Comparison of ENCODE assay signal across 25 cellular contexts in the genomic region with DNA sequence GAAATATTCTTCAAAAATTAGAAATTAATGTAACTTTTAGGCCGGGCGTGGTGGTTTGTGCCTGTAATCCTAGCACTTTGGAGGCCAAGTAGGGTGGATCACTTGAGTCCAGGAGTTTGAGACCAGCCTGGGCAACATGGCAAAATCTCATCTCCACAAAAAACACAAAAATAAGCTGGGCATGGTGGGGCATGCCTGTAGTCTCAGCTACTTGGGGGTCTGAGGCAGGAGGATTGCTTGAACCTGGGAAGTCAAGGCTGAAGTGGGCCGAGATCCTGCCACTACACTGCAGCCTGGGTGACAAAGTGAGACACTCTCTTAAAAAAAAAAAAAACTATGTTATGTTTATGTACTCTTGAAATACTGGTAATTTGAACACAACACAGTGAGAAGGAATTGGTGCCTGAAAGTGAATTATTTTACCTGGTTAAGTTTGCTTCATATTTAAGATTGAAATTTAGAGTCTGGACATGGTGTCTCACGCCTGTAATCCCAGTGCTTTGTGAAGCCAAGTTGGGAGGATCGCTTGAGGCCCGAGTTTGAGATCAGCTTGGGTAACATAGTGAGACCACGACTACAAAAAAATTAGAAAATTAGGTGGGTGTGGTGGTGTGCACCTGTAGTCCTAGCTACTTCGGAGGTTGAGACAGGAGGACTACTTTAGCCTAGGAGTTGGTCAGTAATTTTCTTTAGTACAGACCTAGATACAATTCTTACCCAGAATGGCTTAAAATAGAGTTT. TPM values are rescaled to one million over a fixed set of nuclear protein-coding genes. Genes with fewer than 3 reads are reported as not detected.
DNase-seq lines count a peak whose midpoint lies in the region; ATAC-seq and TF ChIP-seq lines count a peak whose summit lies in the region.
"Had no signal": no experiment of that assay in that cellular context is flagged by ENCODE, and none has a peak within 500 bp of the region (broad histone marks: within the 10 kb centered on the region; RNA-seq: fewer than 3 reads in every experiment).

No MANE protein-coding gene starts in this region.

- peaks cover 25% of the 10 kb centered on the region for H3K36me3 Mint-ChIP-seq in activated naive CD4-positive, alpha-beta T cell treated with anti-CD3 and anti-CD28 coated beads, Interleukin-2, amount 50 U/mL, for 24 hours
- H3K36me3 Mint-ChIP-seq in CD8-positive, alpha-beta memory T cell, result peaks cover 7 to 59% (median 9%) of the 10 kb centered on the region in 3 donors

- CTCF ChIA-PET in CD8-positive, alpha-beta memory T cell (lab: Charles Lee), result interaction anchor here (1.0 to 2.0 kb wide), 3 partner anchors 17 to 101 kb away, joined by 3 to 10 read pairs (median 4); no protein-coding TSS in a partner anchor

- no peaks in the 10 kb centered on the region for H3K9me3 Mint-ChIP-seq in activated naive CD4-positive, alpha-beta T cell treated with anti-CD3 and anti-CD28 coated beads, Interleukin-2, amount 50 U/mL, for 24 hours
- H3K9me3 Mint-ChIP-seq in CD8-positive, alpha-beta memory T cell, result no peaks in the 10 kb centered on the region
- H3K9me3 Mint-ChIP-seq: activated naive CD4-positive, alpha-beta T cell treated with anti-CD3 and anti-CD28 coated beads for 36 hours; activated T-cell treated with anti-CD3 and anti-CD28 coated beads, Interleukin-2, amount 50 U/mL, for 4 hours; T-helper 1 cell treated with Interleukin-12 subunit alpha and Interleukin-12 subunit beta and Interleukin-4 antibody, amounts not matched to agents 30 μg/mL and 1 μg/mL, for 36 hours had no signal

- ATAC-seq in psoas muscle (peak in 3 of 4 donors; percentile 14 to 29 (median 20)), GM18870 (IDR thresholded peaks at IDR 0.05; ENCODE audit: unreplicated experiment) (no peak)
- ATAC-seq: activated T-cell treated with anti-CD3 and anti-CD28 coated beads, Interleukin-2, amount 50 U/mL, for 4 hours; foreskin keratinocyte; left ventricle myocardium superior; upper lobe of right lung had no signal

- TF ChIP-seq CTCF in ascending aorta (IDR thresholded peaks at IDR 0.05) (no peak), fibroblast of the aortic adventitia (IDR thresholded peaks at IDR 0.05; ENCODE audit: insufficient read depth, low read length) (no peak), psoas muscle (IDR thresholded peaks at IDR 0.05) (no peak)

- H3K4me1 Mint-ChIP-seq in activated naive CD4-positive, alpha-beta T cell treated with anti-CD3 and anti-CD28 coated beads, Interleukin-2, amount 50 U/mL, for 24 hours, result peaks cover 34% of the 10 kb centered on the region
- peaks cover 28 to 38% (median 35%) of the 10 kb centered on the region in 3 donors for H3K4me1 Mint-ChIP-seq in CD8-positive, alpha-beta memory T cell

- intact Hi-C loops in ascending aorta (cut with DNase I) (no loop called here), psoas muscle (cut with DNase I) (no loop called here), posterior vena cava (cut with DNase I) (no loop called here)

- DNase-seq in activated naive CD4-positive, alpha-beta T cell treated with anti-CD3 and anti-CD28 coated beads, Interleukin-2, amount 50 U/mL, for 16 hours, result no peak
- DNase-seq in ascending aorta (ENCODE audit: low spot score in 2 of 2) (no peak), fibroblast of the aortic adventitia (ENCODE audit: low read depth) (peak; percentile 12), psoas muscle (no peak), posterior vena cava (ENCODE audit: low spot score) (no peak)
- DNase-seq in CD8-positive, alpha-beta memory T cell, result no peak
- DNase-seq: activated naive CD4-positive, alpha-beta T cell treated with anti-CD3 and anti-CD28 coated beads for 36 hours; activated T-cell treated with anti-CD3 and anti-CD28 coated beads, Interleukin-2, amount 50 U/mL, for 4 hours; aorta; DMS153; dorsolateral prefrontal cortex; foreskin keratinocyte; H7; hypothalamus; left ventricle myocardium superior; NCI-H1694; NCI-H2171 treated with DMSO at 0.1 percent for 48 hours; NCI-H524 treated with DMSO at 0.1 percent for 48 hours; small intestine; stimulated activated CD4-positive, alpha-beta T cell treated with anti-CD3 and anti-CD28 coated beads, Interleukin-2, amount 100 ng/mL, for 24 hours; upper lobe of right lung had no signal

- WGBS in psoas muscle, 3 donors, result 84 to 92% (median 84%) methylated on average over 8 of the region's 8 CpGs

- no peak overlapping the region for H3K4me3 Mint-ChIP-seq in activated naive CD4-positive, alpha-beta T cell treated with anti-CD3 and anti-CD28 coated beads, Interleukin-2, amount 50 U/mL, for 24 hours
- H3K4me3 Mint-ChIP-seq in CD8-positive, alpha-beta memory T cell, result no peak overlapping the region
- H3K4me3 Mint-ChIP-seq: activated naive CD4-positive, alpha-beta T cell treated with anti-CD3 and anti-CD28 coated beads for 36 hours; activated T-cell treated with anti-CD3 and anti-CD28 coated beads, Interleukin-2, amount 50 U/mL, for 4 hours; T-helper 1 cell treated with Interleukin-12 subunit alpha and Interleukin-12 subunit beta and Interleukin-4 antibody, amounts not matched to agents 30 μg/mL and 1 μg/mL, for 36 hours had no signal

- peaks cover 0 to 15% of the 10 kb centered on the region in 2 donors for H3K4me1 ChIP-seq in ascending aorta
- peaks cover 26% of the 10 kb centered on the region for H3K4me1 ChIP-seq in psoas muscle
- H3K4me1 ChIP-seq in CD8-positive, alpha-beta memory T cell (ENCODE audit: insufficient read depth, low read length), result peaks cover 2% of the 10 kb centered on the region
- H3K4me1 ChIP-seq: foreskin keratinocyte had no signal

- no peaks in the 10 kb centered on the region for H3K27me3 ChIP-seq in ascending aorta
- H3K27me3 ChIP-seq in psoas muscle (ENCODE audit: insufficient read depth in 3 of 3, low read length in 2 of 3), result no peaks in the 10 kb centered on the region
- no peaks in the 10 kb centered on the region for H3K27me3 ChIP-seq in CD8-positive, alpha-beta memory T cell (ENCODE audit: insufficient read depth, low read length, poor library complexity, severe bottlenecking)
- H3K27me3 ChIP-seq: dorsolateral prefrontal cortex, foreskin keratinocyte, SJSA1, upper lobe of right lung had no signal

- peaks cover 21 to 56% of the 10 kb centered on the region in 2 donors for H3K36me3 ChIP-seq in ascending aorta
- H3K36me3 ChIP-seq in psoas muscle (ENCODE audit: insufficient read depth in 1 of 2, low read depth in 1 of 2), result peaks cover 7 to 62% of the 10 kb centered on the region in 2 donors
- H3K36me3 ChIP-seq in CD8-positive, alpha-beta memory T cell (ENCODE audit: insufficient read depth, low read length), result peaks cover 28% of the 10 kb centered on the region

- H3K27ac ChIP-seq in ascending aorta (peak overlapping the region; percentile 11 to 32), psoas muscle (peak overlapping the region; percentile 38)
- H3K27ac ChIP-seq in CD8-positive, alpha-beta memory T cell (ENCODE audit: low read depth, low read length), result no peak overlapping the region
- H3K27ac ChIP-seq: foreskin keratinocyte, SJSA1, upper lobe of right lung had no signal

- peak overlapping the region; percentile 12 for H3K27ac Mint-ChIP-seq in activated naive CD4-positive, alpha-beta T cell treated with anti-CD3 and anti-CD28 coated beads, Interleukin-2, amount 50 U/mL, for 24 hours
- H3K27ac Mint-ChIP-seq in CD8-positive, alpha-beta memory T cell, result peak overlapping the region in 4 of 8 donors; percentile 23 to 86 (median 46)
- H3K27ac Mint-ChIP-seq: activated naive CD4-positive, alpha-beta T cell treated with anti-CD3 and anti-CD28 coated beads for 36 hours; T-helper 1 cell treated with Interleukin-12 subunit alpha and Interleukin-12 subunit beta and Interleukin-4 antibody, amounts not matched to agents 30 μg/mL and 1 μg/mL, for 36 hours had no signal

- no peaks in the 10 kb centered on the region for H3K27me3 Mint-ChIP-seq in activated naive CD4-positive, alpha-beta T cell treated with anti-CD3 and anti-CD28 coated beads, Interleukin-2, amount 50 U/mL, for 24 hours
- H3K27me3 Mint-ChIP-seq in CD8-positive, alpha-beta memory T cell, result peaks cover 0 to 2% of the 10 kb centered on the region in 2 donors

- no peak overlapping the region for H3K4me3 ChIP-seq in ascending aorta
- H3K4me3 ChIP-seq in fibroblast of the aortic adventitia (ENCODE audit: low read depth, low read length), result no peak overlapping the region
- H3K4me3 ChIP-seq in psoas muscle, result no peak overlapping the region
- H3K4me3 ChIP-seq in CD8-positive, alpha-beta memory T cell (ENCODE audit: low read length), result no peak overlapping the region
- H3K4me3 ChIP-seq: SJSA1, upper lobe of right lung had no signal

- H3K9me3 ChIP-seq in ascending aorta, result no peaks in the 10 kb centered on the region
- no peaks in the 10 kb centered on the region for H3K9me3 ChIP-seq in psoas muscle
- no peaks in the 10 kb centered on the region for H3K9me3 ChIP-seq in CD8-positive, alpha-beta memory T cell (ENCODE audit: low read length)
- H3K9me3 ChIP-seq: SJSA1, upper lobe of right lung had no signal

- POLR2A ChIA-PET in CD8-positive, alpha-beta memory T cell (lab: Charles Lee), result no interaction called here

RNA-seq across cellular contexts. Expression of a gene that starts 15.0 kb away (rescaled TPM):
- total RNA-seq in ascending aorta (30.1 TPM), fibroblast of the aortic adventitia (ENCODE audit: low replicate concordance) (35.2 and 120 TPM in 2 replicates), psoas muscle (100 to 1,000 TPM in 1 of 4 donors, 10 to 100 TPM in 3; 28.6 to 122 (median 59.2) TPM), posterior vena cava (10 to 100 TPM; 45.4 to 80.2 TPM)
- polyA plus RNA-seq in psoas muscle, result 100 to 1,000 TPM in 1 of 3 donors, 10 to 100 TPM in 2; 30.9 to 137 (median 63.2) TPM
- 10 to 100 TPM; 30.3 to 32.4 TPM for total RNA-seq in CD8-positive, alpha-beta memory T cell
- 54.4 TPM for polyA plus RNA-seq in CD8-positive, alpha-beta memory T cell
